In the genomic region with DNA sequence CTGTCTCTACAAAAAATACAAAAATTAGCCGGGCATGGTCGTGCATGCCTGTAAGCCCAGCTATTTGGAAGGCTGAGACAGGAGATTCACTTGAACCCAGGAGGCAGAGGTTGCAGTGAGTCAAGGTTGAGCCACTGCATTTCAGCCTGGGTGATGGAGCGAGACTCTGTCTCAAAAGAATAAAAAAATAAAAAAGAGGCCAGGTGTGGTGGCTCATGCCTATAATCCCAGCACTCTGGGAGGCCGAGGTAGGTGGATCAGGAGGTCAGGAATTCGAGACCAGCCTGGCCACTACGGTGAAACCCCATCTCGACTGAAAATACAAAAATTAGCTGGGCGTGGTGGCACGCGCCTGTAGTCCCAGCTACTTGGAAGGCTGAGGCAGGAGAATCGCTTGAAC, we compare ENCODE assay signal across 9 cellular contexts. TPM values are rescaled to one million over a fixed set of nuclear protein-coding genes. Genes with fewer than 3 reads are reported as not detected.
DNase-seq lines count a peak whose midpoint lies in the region; ATAC-seq and TF ChIP-seq lines count a peak whose summit lies in the region.
"Not testable (repeated sequence)": the region's sequence is repeated elsewhere in the genome, so short reads cannot be mapped to it uniquely, and the experiment has no call there.
"Had no signal": no experiment of that assay in that cellular context is flagged by ENCODE, and none has a peak within 500 bp of the region (broad histone marks: within the 10 kb centered on the region; RNA-seq: fewer than 3 reads in every experiment).

No MANE protein-coding gene starts in this region.

- H3K4me3 ChIP-seq in BLaER1; WERI-Rb-1 (ENCODE audit: low read depth, low read length); heart left ventricle; lower lobe of right lung; transverse colon: not testable (repeated sequence)
- peak overlapping the region in 1 of 8 donors; percentile 52 for H3K4me3 ChIP-seq in spleen

- not testable (repeated sequence) for TF ChIP-seq CTCF in WERI-Rb-1 (IDR thresholded peaks at IDR 0.05; ENCODE audit: low read depth, low read length); heart left ventricle (IDR thresholded peaks at IDR 0.05); lower lobe of right lung (IDR thresholded peaks at IDR 0.05); spleen (IDR thresholded peaks at IDR 0.05 in 8 of 11, conservative IDR thresholded peaks at IDR 0.05 in 3 of 11); transverse colon (IDR thresholded peaks at IDR 0.05)

- not testable (repeated sequence) for H3K27me3 ChIP-seq in BLaER1; WERI-Rb-1 (ENCODE audit: insufficient read depth, low read depth, severe bottlenecking); heart left ventricle; lower lobe of right lung (ENCODE audit: low read depth); spleen (replicated peaks in 1 of 7); transverse colon

- not testable (repeated sequence) for TF ChIP-seq RAD21 in Ishikawa (IDR thresholded peaks at IDR 0.05; ENCODE audit: low read depth)

- H3K9ac ChIP-seq in BLaER1: peak overlapping the region; percentile 73; the same call in 1 of the 2 replicates

- H3K4me3 Mint-ChIP-seq in dendritic cell treated with granulocyte-macrophage colony-stimulating factor and Interleukin-4, amounts not matched to agents 40 ng/mL and 50 ng/mL, for 4 days: not testable (repeated sequence)

- TF ChIP-seq EP300 in Ishikawa (IDR thresholded peaks at IDR 0.05; ENCODE audit: borderline replicate concordance): peak; percentile 65; the same call in 1 of the 2 replicates
- TF ChIP-seq EP300 in transverse colon (IDR thresholded peaks at IDR 0.05; ENCODE audit: low read depth): not testable (repeated sequence)

- 86 to 90% (median 89%) methylated on average over 11 of the region's 11 CpGs for WGBS in heart left ventricle, 4 donors
- WGBS in spleen, 5 donors: 80 to 90% (median 87%) methylated on average over 11 of the region's 11 CpGs
- 71 to 77% methylated on average over 9 to 11 of the region's 11 CpGs for WGBS in transverse colon (ENCODE audit: low coverage in 1 of 2), 2 donors

- not testable (repeated sequence) for H3K9me3 Mint-ChIP-seq in dendritic cell treated with granulocyte-macrophage colony-stimulating factor and Interleukin-4, amounts not matched to agents 40 ng/mL and 50 ng/mL, for 4 days

- H3K9me3 ChIP-seq in BLaER1; WERI-Rb-1 (ENCODE audit: severe bottlenecking); heart left ventricle; lower lobe of right lung; spleen; transverse colon: not testable (repeated sequence)

- peaks cover 47% of the 10 kb centered on the region for H3K4me1 Mint-ChIP-seq in dendritic cell treated with granulocyte-macrophage colony-stimulating factor and Interleukin-4, amounts not matched to agents 40 ng/mL and 50 ng/mL, for 4 days (ENCODE audit: low read depth)

- not testable (repeated sequence) for ATAC-seq in heart left ventricle, lower lobe of right lung

- in situ Hi-C loops in transverse colon (cut with MboI; ENCODE audit: low pct_ligation_motif_present in 1 of 4, low pct_unique_long_range_greater_than_20kb in 1 of 4, low sequenced_read_pairs in 3 of 4): not testable (repeated sequence)

- peak overlapping the region; percentile 99 for H3K27ac ChIP-seq in BLaER1
- H3K27ac ChIP-seq in WERI-Rb-1: peak overlapping the region; percentile 73; the same call in 1 of the 2 replicates
- H3K27ac ChIP-seq in heart left ventricle: peak overlapping the region in 7 of 12 donors; percentile 15 to 100 (median 65)
- H3K27ac ChIP-seq in lower lobe of right lung: peak overlapping the region; percentile 75
- peak overlapping the region in 6 of 8 donors; percentile 80 to 86 (median 84) for H3K27ac ChIP-seq in spleen
- peak overlapping the region; percentile 70 to 100 (median 86) for H3K27ac ChIP-seq in transverse colon

- peaks cover 96% of the 10 kb centered on the region for H3K36me3 ChIP-seq in BLaER1
- peaks cover 92% of the 10 kb centered on the region for H3K36me3 ChIP-seq in WERI-Rb-1
- H3K36me3 ChIP-seq in heart left ventricle: peaks cover 6 to 100% (median 100%) of the 10 kb centered on the region in 9 donors
- H3K36me3 ChIP-seq in lower lobe of right lung: peaks cover 100% of the 10 kb centered on the region
- peaks cover 13 to 100% (median 93%) of the 10 kb centered on the region in 6 donors for H3K36me3 ChIP-seq in spleen
- peaks cover 0 to 85% (median 45%) of the 10 kb centered on the region in 4 donors for H3K36me3 ChIP-seq in transverse colon

- peaks cover 100% of the 10 kb centered on the region for H3K36me3 Mint-ChIP-seq in dendritic cell treated with granulocyte-macrophage colony-stimulating factor and Interleukin-4, amounts not matched to agents 40 ng/mL and 50 ng/mL, for 4 days (ENCODE audit: low read depth)

- intact Hi-C loops in dendritic cell treated with granulocyte-macrophage colony-stimulating factor and Interleukin-4, amounts not matched to agents 40 ng/mL and 50 ng/mL, for 4 days (cut with micrococcal nuclease); heart left ventricle (cut with DNase I); lower lobe of right lung (cut with DNase I); spleen (cut with DNase I; ENCODE audit: low total_unique reads); transverse colon (cut with DNase I; ENCODE audit: low total_unique reads): not testable (repeated sequence)

- H3K27me3 Mint-ChIP-seq in dendritic cell treated with granulocyte-macrophage colony-stimulating factor and Interleukin-4, amounts not matched to agents 40 ng/mL and 50 ng/mL, for 4 days: not testable (repeated sequence)

- TF ChIP-seq POLR2A in heart left ventricle (IDR thresholded peaks at IDR 0.05); spleen (IDR thresholded peaks at IDR 0.05); transverse colon (IDR thresholded peaks at IDR 0.05): not testable (repeated sequence)

- H3K4me1 ChIP-seq in BLaER1: peaks cover 98% of the 10 kb centered on the region
- H3K4me1 ChIP-seq in heart left ventricle: peaks cover 0 to 54% (median 10%) of the 10 kb centered on the region in 12 donors
- H3K4me1 ChIP-seq in lower lobe of right lung: peaks cover 71% of the 10 kb centered on the region
- peaks cover 40 to 96% (median 75%) of the 10 kb centered on the region in 6 donors for H3K4me1 ChIP-seq in spleen
- peaks cover 24 to 57% (median 39%) of the 10 kb centered on the region in 4 donors for H3K4me1 ChIP-seq in transverse colon

- not testable (repeated sequence) for DNase-seq in WERI-Rb-1, heart left ventricle, lower lobe of right lung, spleen, transverse colon

- peak overlapping the region; percentile 90 for H3K4me2 ChIP-seq in BLaER1

- peak overlapping the region; percentile 42 for H3K27ac Mint-ChIP-seq in dendritic cell treated with granulocyte-macrophage colony-stimulating factor and Interleukin-4, amounts not matched to agents 40 ng/mL and 50 ng/mL, for 4 days

- H4K20me1 ChIP-seq in BLaER1: peaks cover 26% of the 10 kb centered on the region; the same call in 1 of the 2 replicates

TF ChIP-seq in Ishikawa, 13 proteins besides CTCF, POLR2A, EP300 and RAD21:
- TF ChIP-seq TCF12 (IDR thresholded peaks at IDR 0.05; ENCODE audit: low read depth): peak; percentile 71; the same call in 1 of the 2 replicates

RNA-seq across cellular contexts. Expression of gene TPM4, which starts 11.1 kb away (rescaled TPM):
- total RNA-seq in heart left ventricle (100 to 1,000 TPM in 3 of 9 donors, 10 to 100 TPM in 6; 49.2 to 260 (median 92.1) TPM), lower lobe of right lung (319 TPM), spleen (100 to 1,000 TPM; 352 to 760 (median 443) TPM), transverse colon (100 to 1,000 TPM; 228 to 491 (median 288) TPM)
- polyA plus RNA-seq in heart left ventricle (100 to 1,000 TPM in 1 of 2 donors, 10 to 100 TPM in 1; 65.0 to 175 TPM), spleen (100 to 1,000 TPM; 181 to 403 (median 238) TPM)

RNA-seq across cellular contexts. Expression of gene RAB8A, which starts 24.3 kb away (rescaled TPM):
- total RNA-seq in heart left ventricle (10 to 100 TPM; 10.9 to 53.7 (median 23.7) TPM), lower lobe of right lung (110 TPM), spleen (100 to 1,000 TPM in 2 of 7 donors, 10 to 100 TPM in 5; 71.9 to 104 (median 89.8) TPM), transverse colon (100 to 1,000 TPM in 1 of 4 donors, 10 to 100 TPM in 3; 22.3 to 102 (median 67.9) TPM)
- polyA plus RNA-seq in heart left ventricle (10 to 100 TPM in 1 of 2 donors, 1 to 10 TPM in 1; 7.8 to 32.2 TPM), spleen (10 to 100 TPM; 31.5 to 45.5 (median 34.0) TPM)

RNA-seq across cellular contexts. Expression of gene HSH2D, which starts 56.1 kb away (rescaled TPM):
- total RNA-seq in heart left ventricle (1 to 10 TPM in 2 of 9 donors, under 1 TPM in 3, not detected in 4; 0.16 to 1.8 (median 0.44) TPM), lower lobe of right lung (8.2 TPM), spleen (10 to 100 TPM; 39.6 to 89.2 (median 51.4) TPM), transverse colon (10 to 100 TPM; 17.6 to 55.4 (median 30.8) TPM)
- polyA plus RNA-seq in heart left ventricle (under 1 TPM; 0.12 to 0.30 TPM), spleen (100 to 1,000 TPM in 1 of 3 donors, 10 to 100 TPM in 2; 66.1 to 119 (median 75.2) TPM)
- total RNA-seq: HT1080 had no signal
